22 cellular contexts compared by ENCODE assay signal in the genomic region with DNA sequence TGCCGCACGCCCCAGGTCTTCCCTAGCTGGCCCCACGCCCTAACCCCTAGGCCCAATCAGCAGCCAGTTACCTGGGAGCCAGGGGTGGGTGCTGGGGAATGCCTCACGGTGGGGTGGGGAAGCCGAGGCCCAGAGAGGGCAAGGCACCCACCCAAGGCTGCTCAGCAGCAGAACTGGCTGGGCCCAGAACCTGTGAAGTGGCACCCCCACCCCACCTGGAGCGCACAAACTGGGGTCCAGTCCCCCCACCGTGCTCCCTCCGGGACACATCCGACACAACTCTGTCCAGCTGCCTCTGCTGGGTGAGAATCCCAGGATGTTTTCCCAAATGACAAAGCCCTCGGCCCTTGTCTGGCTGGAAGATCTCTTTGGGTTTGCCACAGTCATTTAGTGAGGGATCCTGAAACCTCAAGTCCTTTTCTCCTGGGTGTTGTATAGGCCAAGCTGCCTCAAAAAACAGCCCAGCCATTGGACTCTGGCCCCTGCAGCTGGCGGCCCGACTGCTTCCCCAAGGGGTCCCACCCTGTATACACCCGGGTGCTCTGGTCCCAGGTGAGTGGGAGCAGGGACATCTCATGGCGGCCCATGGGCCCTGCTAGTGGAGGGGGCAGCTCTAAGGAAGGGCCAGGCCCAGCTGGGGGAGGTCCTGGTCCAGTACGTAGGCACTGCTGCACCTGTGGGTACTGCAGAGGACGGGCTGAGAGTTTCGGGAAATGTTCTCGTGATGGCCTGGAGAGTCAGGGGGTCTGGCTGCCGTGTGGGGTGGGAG. TPM values are rescaled to one million over a fixed set of nuclear protein-coding genes. Genes with fewer than 3 reads are reported as not detected.
"Had no signal": no experiment of that assay in that cellular context is flagged by ENCODE, and none has a peak within 500 bp of the region (broad histone marks: within the 10 kb centered on the region; RNA-seq: fewer than 3 reads in every experiment).

No MANE protein-coding gene starts in this region.

- H3K9ac ChIP-seq: parathyroid adenoma had no signal

- FAIRE-seq: TTC549 had no signal

- H3K9me3 ChIP-seq: ascending aorta, heart right ventricle, psoas muscle, spleen, suprapubic skin, tibial artery had no signal

- H3K4me3 Mint-ChIP-seq: activated CD4-positive, alpha-beta memory T cell treated with anti-CD3 and anti-CD28 coated beads for 36 hours; activated CD4-positive, alpha-beta T cell treated with anti-CD3 and anti-CD28 coated beads, Interleukin-2, amount 10 ng/mL, durations not matched to agents 24 days and 14 days; activated naive CD4-positive, alpha-beta T cell treated with anti-CD3 and anti-CD28 coated beads, Interleukin-2, amount 10 ng/mL, durations not matched to agents 7 days and 5 days; activated naive CD8-positive, alpha-beta T cell treated with anti-CD3 and anti-CD28 coated beads, Interleukin-2, amount 10 ng/mL, durations not matched to agents 7 days and 5 days; activated T-cell treated with anti-CD3 and anti-CD28 coated beads, Interleukin-2, amount 50 U/mL, for 24 hours; naive thymus-derived CD4-positive, alpha-beta T cell; neural crest cell; T-helper 1 cell treated with Interleukin-12 subunit alpha and Interleukin-12 subunit beta and Interleukin-4 antibody, amounts not matched to agents 30 μg/mL and 1 μg/mL, for 36 hours had no signal

- H3K27ac ChIP-seq: ascending aorta, brain microvascular endothelial cell, heart right ventricle, parathyroid adenoma, psoas muscle, spleen, suprapubic skin, tibial artery, WERI-Rb-1 had no signal

- H3K79me2 ChIP-seq: parathyroid adenoma had no signal

- H3K27ac Mint-ChIP-seq: activated CD4-positive, alpha-beta memory T cell treated with anti-CD3 and anti-CD28 coated beads for 36 hours; activated CD4-positive, alpha-beta T cell treated with anti-CD3 and anti-CD28 coated beads, Interleukin-2, amount 10 ng/mL, durations not matched to agents 24 days and 14 days; activated naive CD4-positive, alpha-beta T cell treated with anti-CD3 and anti-CD28 coated beads, Interleukin-2, amount 10 ng/mL, durations not matched to agents 7 days and 5 days; activated naive CD8-positive, alpha-beta T cell treated with anti-CD3 and anti-CD28 coated beads, Interleukin-2, amount 10 ng/mL, durations not matched to agents 7 days and 5 days; activated T-cell treated with anti-CD3 and anti-CD28 coated beads, Interleukin-2, amount 50 U/mL, for 24 hours; naive thymus-derived CD4-positive, alpha-beta T cell; T-helper 1 cell treated with Interleukin-12 subunit alpha and Interleukin-12 subunit beta and Interleukin-4 antibody, amounts not matched to agents 30 μg/mL and 1 μg/mL, for 36 hours had no signal

- H3K4me1 ChIP-seq: parathyroid adenoma, psoas muscle had no signal

- H3K4me1 Mint-ChIP-seq: activated CD4-positive, alpha-beta T cell treated with anti-CD3 and anti-CD28 coated beads, Interleukin-2, amount 10 ng/mL, durations not matched to agents 24 days and 14 days; activated naive CD8-positive, alpha-beta T cell treated with anti-CD3 and anti-CD28 coated beads, Interleukin-2, amount 10 ng/mL, durations not matched to agents 7 days and 5 days; neural crest cell had no signal

- H3K36me3 ChIP-seq: ascending aorta, brain microvascular endothelial cell, heart right ventricle, spleen, suprapubic skin, tibial artery, WERI-Rb-1 had no signal

- H3K9me3 Mint-ChIP-seq: activated CD4-positive, alpha-beta memory T cell treated with anti-CD3 and anti-CD28 coated beads for 36 hours; activated CD4-positive, alpha-beta T cell treated with anti-CD3 and anti-CD28 coated beads, Interleukin-2, amount 10 ng/mL, durations not matched to agents 24 days and 14 days; activated naive CD4-positive, alpha-beta T cell treated with anti-CD3 and anti-CD28 coated beads, Interleukin-2, amount 10 ng/mL, durations not matched to agents 7 days and 5 days; activated naive CD8-positive, alpha-beta T cell treated with anti-CD3 and anti-CD28 coated beads, Interleukin-2, amount 10 ng/mL, durations not matched to agents 7 days and 5 days; activated T-cell treated with anti-CD3 and anti-CD28 coated beads, Interleukin-2, amount 50 U/mL, for 24 hours; naive thymus-derived CD4-positive, alpha-beta T cell; neural crest cell; T-helper 1 cell treated with Interleukin-12 subunit alpha and Interleukin-12 subunit beta and Interleukin-4 antibody, amounts not matched to agents 30 μg/mL and 1 μg/mL, for 36 hours had no signal

- H3K27me3 Mint-ChIP-seq: activated CD4-positive, alpha-beta memory T cell treated with anti-CD3 and anti-CD28 coated beads for 36 hours; activated CD4-positive, alpha-beta T cell treated with anti-CD3 and anti-CD28 coated beads, Interleukin-2, amount 10 ng/mL, durations not matched to agents 24 days and 14 days; activated naive CD4-positive, alpha-beta T cell treated with anti-CD3 and anti-CD28 coated beads, Interleukin-2, amount 10 ng/mL, durations not matched to agents 7 days and 5 days; activated naive CD8-positive, alpha-beta T cell treated with anti-CD3 and anti-CD28 coated beads, Interleukin-2, amount 10 ng/mL, durations not matched to agents 7 days and 5 days; activated T-cell treated with anti-CD3 and anti-CD28 coated beads, Interleukin-2, amount 50 U/mL, for 24 hours; naive thymus-derived CD4-positive, alpha-beta T cell had no signal

- DNase-seq: occipital lobe had no signal

- H3K4me3 ChIP-seq: ascending aorta, psoas muscle, spleen, suprapubic skin, tibial artery had no signal

- H3K36me3 Mint-ChIP-seq: activated CD4-positive, alpha-beta memory T cell treated with anti-CD3 and anti-CD28 coated beads for 36 hours; activated naive CD4-positive, alpha-beta T cell treated with anti-CD3 and anti-CD28 coated beads, Interleukin-2, amount 10 ng/mL, durations not matched to agents 7 days and 5 days; activated naive CD8-positive, alpha-beta T cell treated with anti-CD3 and anti-CD28 coated beads, Interleukin-2, amount 10 ng/mL, durations not matched to agents 7 days and 5 days; naive thymus-derived CD4-positive, alpha-beta T cell had no signal

- H3K27me3 ChIP-seq: ascending aorta, brain microvascular endothelial cell had no signal

RNA-seq across cellular contexts. Expression of gene TRPM5, which starts 22.9 kb away (rescaled TPM):
- total RNA-seq: activated CD4-positive, alpha-beta memory T cell treated with anti-CD3 and anti-CD28 coated beads for 36 hours; activated CD4-positive, alpha-beta T cell treated with anti-CD3 and anti-CD28 coated beads, Interleukin-2, amount 10 ng/mL, durations not matched to agents 24 days and 14 days; activated CD8-positive, alpha-beta memory T cell treated with anti-CD3 and anti-CD28 coated beads for 36 hours; activated naive CD8-positive, alpha-beta T cell treated with anti-CD3 and anti-CD28 coated beads, Interleukin-2, amount 10 ng/mL, durations not matched to agents 7 days and 5 days; ascending aorta; esophagus mucosa; heart right ventricle; occipital lobe; psoas muscle had no signal
- polyA plus RNA-seq: heart right ventricle, liver, psoas muscle had no signal
